ENCODE assay signal across 8 cellular contexts in the genomic region with DNA sequence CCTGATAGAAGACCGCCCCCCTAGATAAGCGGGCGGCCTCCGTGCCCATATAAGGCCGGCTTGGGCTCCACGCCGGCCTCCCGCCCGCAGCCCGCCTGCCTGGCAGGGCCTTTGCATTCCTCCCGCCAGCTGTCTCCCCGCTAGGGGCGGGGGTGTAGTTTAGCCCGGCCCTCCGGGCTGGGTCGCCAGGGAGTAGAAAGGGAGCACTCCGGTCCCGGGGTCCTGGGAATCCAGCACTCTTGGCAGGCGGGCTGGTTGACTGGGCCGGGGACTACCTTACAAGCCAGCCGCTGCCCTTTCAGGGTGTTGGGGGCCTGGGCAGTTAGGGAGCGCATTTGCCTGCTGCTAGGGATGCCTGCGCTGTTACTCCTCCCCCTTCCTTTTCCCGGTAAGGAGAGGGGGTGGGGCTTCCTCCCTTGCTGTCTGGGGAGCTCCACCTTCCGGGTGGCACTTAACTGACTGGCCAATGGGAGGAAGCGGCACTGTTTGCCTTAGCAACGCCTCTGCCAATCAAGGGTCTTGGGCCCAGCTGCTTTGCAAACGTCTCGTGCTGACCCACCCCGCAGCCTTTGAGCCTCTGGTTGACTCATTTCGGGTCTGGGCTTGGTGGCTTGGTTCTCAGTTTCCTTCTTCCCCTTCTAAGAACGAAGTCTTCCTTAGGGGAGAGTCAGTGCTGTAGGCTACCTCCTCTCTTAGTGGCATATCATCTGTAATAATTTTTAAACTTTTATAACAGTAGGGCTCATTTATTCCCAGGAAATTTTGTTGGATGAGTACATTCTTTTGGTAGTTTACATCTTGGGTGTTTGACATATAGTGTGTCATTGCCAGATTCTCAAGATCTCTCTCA. TPM values are rescaled to one million over a fixed set of nuclear protein-coding genes. Genes with fewer than 3 reads are reported as not detected.
A peak's percentile ranks its signal among the peaks of the same experiment; 100 is the strongest.
DNase-seq lines count a peak whose midpoint lies in the region; ATAC-seq lines count a peak whose summit lies in the region.

No MANE protein-coding gene starts in this region.

- H3K9me3 ChIP-seq in BLaER1, result no peaks in the 10 kb centered on the region

- peak overlapping the region; percentile 97 for H3K4me3 ChIP-seq in BLaER1

- H3K9me3 Mint-ChIP-seq in dendritic cell treated with granulocyte-macrophage colony-stimulating factor and Interleukin-4, amounts not matched to agents 40 ng/mL and 50 ng/mL, for 4 days, result no peaks in the 10 kb centered on the region

- ATAC-seq in GM19351 (IDR thresholded peaks at IDR 0.05; ENCODE audit: unreplicated experiment) (peak; percentile 73), HG03520 (IDR thresholded peaks at IDR 0.05; ENCODE audit: unreplicated experiment) (peak; percentile 53), left lobe of liver (peak; percentile 66)

- no peaks in the 10 kb centered on the region for H3K27me3 ChIP-seq in BLaER1

- peak overlapping the region; percentile 95 for H3K27ac Mint-ChIP-seq in dendritic cell treated with granulocyte-macrophage colony-stimulating factor and Interleukin-4, amounts not matched to agents 40 ng/mL and 50 ng/mL, for 4 days

- intact Hi-C loops in dendritic cell treated with granulocyte-macrophage colony-stimulating factor and Interleukin-4, amounts not matched to agents 40 ng/mL and 50 ng/mL, for 4 days (cut with micrococcal nuclease), result loop anchor here (1.0 to 5.0 kb wide), 3 partner anchors 8 to 116 kb away; a partner anchor contains a TSS

- peaks cover 56% of the 10 kb centered on the region for H3K4me1 Mint-ChIP-seq in dendritic cell treated with granulocyte-macrophage colony-stimulating factor and Interleukin-4, amounts not matched to agents 40 ng/mL and 50 ng/mL, for 4 days (ENCODE audit: low read depth)

- H4K20me1 ChIP-seq in BLaER1, result peaks cover 49% of the 10 kb centered on the region

- no peaks in the 10 kb centered on the region for H3K27me3 Mint-ChIP-seq in dendritic cell treated with granulocyte-macrophage colony-stimulating factor and Interleukin-4, amounts not matched to agents 40 ng/mL and 50 ng/mL, for 4 days

- H3K9ac ChIP-seq in BLaER1, result peak overlapping the region; percentile 93; the same call in 1 of the 2 replicates

- no peak overlapping the region for H3K27ac ChIP-seq in BLaER1

- H3K36me3 ChIP-seq in BLaER1, result peaks cover 46% of the 10 kb centered on the region

- H3K4me1 ChIP-seq in BLaER1, result peaks cover 41% of the 10 kb centered on the region

- DNase-seq in NCI-H526 treated with DMSO at 0.1 percent for 48 hours (lab: John Stamatoyannopoulos, UW) (peak; percentile 96), left lobe of liver (ENCODE audit: low spot score) (peak; percentile 93)
- DNase-seq in activated CD4-positive, alpha-beta T cell treated with anti-CD3 and anti-CD28 coated beads, Interleukin-2, amount 50 U/mL, for 24 hours (ENCODE audit: low read depth in 1 of 2, low spot score in 1 of 2), result peak; percentile 72 to 91
- peak; percentile 92 to 93 for DNase-seq in stimulated activated CD4-positive, alpha-beta T cell treated with anti-CD3 and anti-CD28 coated beads, Interleukin-2, amount 100 ng/mL, for 24 hours

- peaks cover 79% of the 10 kb centered on the region for H3K36me3 Mint-ChIP-seq in dendritic cell treated with granulocyte-macrophage colony-stimulating factor and Interleukin-4, amounts not matched to agents 40 ng/mL and 50 ng/mL, for 4 days (ENCODE audit: low read depth)

- peak overlapping the region; percentile 79 for H3K4me3 Mint-ChIP-seq in dendritic cell treated with granulocyte-macrophage colony-stimulating factor and Interleukin-4, amounts not matched to agents 40 ng/mL and 50 ng/mL, for 4 days

- H3K4me2 ChIP-seq in BLaER1, result peak overlapping the region; percentile 96

RNA-seq across cellular contexts. Expression of a gene that starts 3.4 kb away (rescaled TPM):
- 6.7 TPM for total RNA-seq in left lobe of liver

RNA-seq across cellular contexts. Expression of a gene that starts 7.5 kb away (rescaled TPM):
- 18.1 TPM for total RNA-seq in left lobe of liver

RNA-seq across cellular contexts. Expression of a gene that starts 54.8 kb away (rescaled TPM):
- total RNA-seq in left lobe of liver, result 80.4 TPM
